Comparison of ENCODE assay signal across 2 cellular contexts in genomic region chr3:97823081-97823480, GRCh38.
TF ChIP-seq lines count a peak whose summit lies in the region.

No MANE protein-coding gene starts in this region.

TF ChIP-seq in SK-N-SH, 30 proteins besides CTCF, POLR2A, EP300 and RAD21 (continued from another document):
- TF ChIP-seq REST (IDR thresholded peaks at IDR 0.05; ENCODE audit: low read depth, low read length), result no peak

TF ChIP-seq in SK-N-SH treated with all-trans-retinoic acid at 6 μM for 48 hours, 23 proteins besides CTCF, POLR2A, EP300 and RAD21 (continued from another document):
- TF ChIP-seq, protein P1, sequence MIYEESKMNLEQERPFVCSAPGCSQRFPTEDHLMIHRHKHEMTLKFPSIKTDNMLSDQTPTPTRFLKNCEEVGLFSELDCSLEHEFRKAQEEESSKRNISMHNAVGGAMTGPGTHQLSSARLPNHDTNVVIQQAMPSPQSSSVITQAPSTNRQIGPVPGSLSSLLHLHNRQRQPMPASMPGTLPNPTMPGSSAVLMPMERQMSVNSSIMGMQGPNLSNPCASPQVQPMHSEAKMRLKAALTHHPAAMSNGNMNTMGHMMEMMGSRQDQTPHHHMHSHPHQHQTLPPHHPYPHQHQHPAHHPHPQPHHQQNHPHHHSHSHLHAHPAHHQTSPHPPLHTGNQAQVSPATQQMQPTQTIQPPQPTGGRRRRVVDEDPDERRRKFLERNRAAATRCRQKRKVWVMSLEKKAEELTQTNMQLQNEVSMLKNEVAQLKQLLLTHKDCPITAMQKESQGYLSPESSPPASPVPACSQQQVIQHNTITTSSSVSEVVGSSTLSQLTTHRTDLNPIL (CRISPR knock-in tag; IDR thresholded peaks at IDR 0.05; ENCODE audit: low read depth), result no peak
- TF ChIP-seq POU6F1 (CRISPR knock-in tag; IDR thresholded peaks at IDR 0.05; ENCODE audit: borderline replicate concordance, low read depth), result no peak
- TF ChIP-seq ISL1 (CRISPR knock-in tag; IDR thresholded peaks at IDR 0.05), result no peak
- no peak for TF ChIP-seq RARB (CRISPR knock-in tag; IDR thresholded peaks at IDR 0.05)
- no peak for TF ChIP-seq ZFP3 (CRISPR knock-in tag; IDR thresholded peaks at IDR 0.05)
- no peak for TF ChIP-seq GLIS3 (CRISPR knock-in tag; IDR thresholded peaks at IDR 0.05)
- no peak for TF ChIP-seq ZNF8 (CRISPR knock-in tag; IDR thresholded peaks at IDR 0.05)
